In genomic region chr1:29291756-29292155, GRCh38 we compare ENCODE assay signal across 36 cellular contexts.
"Had no signal": no experiment of that assay in that cellular context is flagged by ENCODE, and none has a peak within 500 bp of the region (broad histone marks: within the 10 kb centered on the region; RNA-seq: fewer than 3 reads in every experiment).

No MANE protein-coding gene starts in this region.

- FAIRE-seq: astrocyte, TTC549 had no signal

- H3K4me1 Mint-ChIP-seq: activated CD4-positive, alpha-beta T cell treated with anti-CD3 and anti-CD28 coated beads, Interleukin-2, amount 10 ng/mL, durations not matched to agents 24 days and 14 days; activated naive CD8-positive, alpha-beta T cell treated with anti-CD3 and anti-CD28 coated beads for 36 hours; activated T-helper 17 cell treated with anti-CD3 and anti-CD28 coated beads, Interleukin-2, amount 50 U/mL, for 72 hours had no signal

- H3K9me3 ChIP-seq: adrenal gland, body of pancreas, breast epithelium had no signal

- H3K27me3 Mint-ChIP-seq: activated B cell treated with CpG ODN at 0.5 μM for 24 hours; activated CD4-positive, alpha-beta memory T cell treated with anti-CD3 and anti-CD28 coated beads for 36 hours; activated CD8-positive, alpha-beta T cell treated with anti-CD3 and anti-CD28 coated beads for 36 hours; activated naive CD8-positive, alpha-beta T cell treated with anti-CD3 and anti-CD28 coated beads for 36 hours had no signal

- H3K4me3 ChIP-seq: adrenal gland, body of pancreas, breast epithelium had no signal

- DNase-seq: activated B cell treated with CpG ODN at 0.5 μM for 24 hours; activated CD4-positive, alpha-beta memory T cell treated with anti-CD3 and anti-CD28 coated beads for 36 hours; activated CD4-positive, alpha-beta T cell treated with anti-CD3 and anti-CD28 coated beads for 4 hours; activated CD4-positive, alpha-beta T cell treated with anti-CD3 and anti-CD28 coated beads, Interleukin-2, amount 10 ng/mL, durations not matched to agents 24 days and 14 days; activated CD4-positive, alpha-beta T cell treated with anti-CD3 and anti-CD28 coated beads, Interleukin-2, amount 50 U/mL, for 1 hour; activated CD4-positive, alpha-beta T cell treated with anti-CD3 and anti-CD28 coated beads, Interleukin-2, amount 50 U/mL, for 4 hours; activated CD4-positive, CD25-positive, alpha-beta regulatory T cell treated with anti-CD3 and anti-CD28 coated beads, Interleukin-2, amount 50 U/mL, for 72 hours; activated CD8-positive, alpha-beta memory T cell treated with anti-CD3 and anti-CD28 coated beads, Interleukin-2, amount 50 U/mL, for 4 hours; activated CD8-positive, alpha-beta T cell treated with anti-CD3 and anti-CD28 coated beads for 36 hours; activated effector memory CD4-positive, alpha-beta T cell treated with anti-CD3 and anti-CD28 coated beads, Interleukin-2, amount 50 U/mL, for 16 hours; activated gamma-delta T cell treated with Interleukin-2 at 50 U/mL for 16 hours; activated naive CD4-positive, alpha-beta T cell; activated naive CD4-positive, alpha-beta T cell treated with anti-CD3 and anti-CD28 coated beads for 36 hours; activated naive CD4-positive, alpha-beta T cell treated with anti-CD3 and anti-CD28 coated beads, Interleukin-2, amount 50 U/mL, for 16 hours; activated naive CD8-positive, alpha-beta T cell treated with anti-CD3 and anti-CD28 coated beads for 36 hours; activated T-cell treated with anti-CD3 and anti-CD28 coated beads for 4 hours; activated T-cell treated with anti-CD3 and anti-CD28 coated beads, Interleukin-2, amount 50 U/mL, for 1 hour; activated T-cell treated with anti-CD3 and anti-CD28 coated beads, Interleukin-2, amount 50 U/mL, for 4 hours; activated T-cell treated with anti-CD3 and anti-CD28 coated beads, Interleukin-2, amount 50 U/mL, for 72 hours; adrenal gland; amniotic stem cell; body of pancreas; brain microvascular endothelial cell; central memory CD4-positive, alpha-beta T cell; T-helper 1 cell; T-helper 2 cell; T-helper 9 cell had no signal

- H3K4me1 ChIP-seq: adrenal gland, body of pancreas, breast epithelium had no signal

- H3K36me3 ChIP-seq: adrenal gland, brain microvascular endothelial cell, breast epithelium had no signal

- ATAC-seq: activated CD8-positive, alpha-beta T cell treated with anti-CD3 and anti-CD28 coated beads for 36 hours; activated naive CD4-positive, alpha-beta T cell treated with anti-CD3 and anti-CD28 coated beads, Interleukin-2, amount 50 U/mL, for 72 hours; activated T-cell treated with anti-CD3 and anti-CD28 coated beads, Interleukin-2, amount 50 U/mL, for 4 hours; activated T-cell treated with anti-CD3 and anti-CD28 coated beads, Interleukin-2, amount 50 U/mL, for 72 hours; activated T-helper 17 cell treated with anti-CD3 and anti-CD28 coated beads, Interleukin-2, amount 50 U/mL, for 72 hours; body of pancreas had no signal

- H3K27me3 ChIP-seq: adrenal gland, body of pancreas, brain microvascular endothelial cell, breast epithelium had no signal

- H3K4me3 Mint-ChIP-seq: activated B cell treated with CpG ODN at 0.5 μM for 24 hours; activated CD4-positive, alpha-beta memory T cell treated with anti-CD3 and anti-CD28 coated beads for 36 hours; activated CD4-positive, alpha-beta T cell treated with anti-CD3 and anti-CD28 coated beads, Interleukin-2, amount 10 ng/mL, durations not matched to agents 24 days and 14 days; activated CD8-positive, alpha-beta T cell treated with anti-CD3 and anti-CD28 coated beads for 36 hours; activated naive CD4-positive, alpha-beta T cell treated with anti-CD3 and anti-CD28 coated beads for 36 hours; activated naive CD8-positive, alpha-beta T cell treated with anti-CD3 and anti-CD28 coated beads for 36 hours; activated T-cell treated with anti-CD3 and anti-CD28 coated beads, Interleukin-2, amount 50 U/mL, for 4 hours; activated T-cell treated with anti-CD3 and anti-CD28 coated beads, Interleukin-2, amount 50 U/mL, for 72 hours; activated T-helper 1 cell treated with anti-CD3 and anti-CD28 coated beads, Interleukin-12 subunit alpha, Interleukin-12 subunit beta, Interleukin-2, Interleukin-4 antibody, amounts not matched to agents 30 ng/mL and 10 ng/mL and 1 ng/mL, durations not matched to agents 14 hours and 24 hours and 36 hours; activated T-helper 17 cell treated with anti-CD3 and anti-CD28 coated beads, Interleukin-2, amount 50 U/mL, for 72 hours; T-helper 1 cell treated with Interleukin-12 subunit alpha and Interleukin-12 subunit beta and Interleukin-4 antibody, amounts not matched to agents 30 μg/mL and 1 μg/mL, for 36 hours; T-helper 2 cell treated with Interferon-gamma antibody and Interleukin-4, amounts not matched to agents 5 μg/mL and 100 μg/mL, for 36 hours had no signal

- H3K9me3 Mint-ChIP-seq: activated B cell treated with CpG ODN at 0.5 μM for 24 hours; activated CD4-positive, alpha-beta memory T cell treated with anti-CD3 and anti-CD28 coated beads for 36 hours; activated CD4-positive, alpha-beta T cell treated with anti-CD3 and anti-CD28 coated beads, Interleukin-2, amount 10 ng/mL, durations not matched to agents 24 days and 14 days; activated CD8-positive, alpha-beta T cell treated with anti-CD3 and anti-CD28 coated beads for 36 hours; activated naive CD4-positive, alpha-beta T cell treated with anti-CD3 and anti-CD28 coated beads for 36 hours; activated naive CD4-positive, alpha-beta T cell treated with anti-CD3 and anti-CD28 coated beads, Interleukin-2, amount 50 U/mL, for 72 hours; activated naive CD8-positive, alpha-beta T cell treated with anti-CD3 and anti-CD28 coated beads for 36 hours; activated T-cell treated with anti-CD3 and anti-CD28 coated beads, Interleukin-2, amount 50 U/mL, for 4 hours; activated T-cell treated with anti-CD3 and anti-CD28 coated beads, Interleukin-2, amount 50 U/mL, for 72 hours; activated T-helper 1 cell treated with anti-CD3 and anti-CD28 coated beads, Interleukin-12 subunit alpha, Interleukin-12 subunit beta, Interleukin-2, Interleukin-4 antibody, amounts not matched to agents 30 ng/mL and 10 ng/mL and 1 ng/mL, durations not matched to agents 14 hours and 24 hours and 36 hours; activated T-helper 17 cell treated with anti-CD3 and anti-CD28 coated beads, Interleukin-2, amount 50 U/mL, for 72 hours; T-helper 1 cell treated with Interleukin-12 subunit alpha and Interleukin-12 subunit beta and Interleukin-4 antibody, amounts not matched to agents 30 μg/mL and 1 μg/mL, for 36 hours; T-helper 2 cell treated with Interferon-gamma antibody and Interleukin-4, amounts not matched to agents 5 μg/mL and 100 μg/mL, for 36 hours had no signal

- H3K27ac ChIP-seq: adrenal gland, body of pancreas, brain microvascular endothelial cell, breast epithelium, VCaP had no signal

- H3K36me3 Mint-ChIP-seq: activated CD4-positive, alpha-beta memory T cell treated with anti-CD3 and anti-CD28 coated beads for 36 hours; activated naive CD4-positive, alpha-beta T cell treated with anti-CD3 and anti-CD28 coated beads, Interleukin-2, amount 50 U/mL, for 72 hours; activated naive CD8-positive, alpha-beta T cell treated with anti-CD3 and anti-CD28 coated beads for 36 hours had no signal

- H3K27ac Mint-ChIP-seq: activated B cell treated with CpG ODN at 0.5 μM for 24 hours; activated CD4-positive, alpha-beta memory T cell treated with anti-CD3 and anti-CD28 coated beads for 36 hours; activated CD4-positive, alpha-beta T cell treated with anti-CD3 and anti-CD28 coated beads, Interleukin-2, amount 10 ng/mL, durations not matched to agents 24 days and 14 days; activated CD8-positive, alpha-beta T cell treated with anti-CD3 and anti-CD28 coated beads for 36 hours; activated naive CD4-positive, alpha-beta T cell treated with anti-CD3 and anti-CD28 coated beads for 36 hours; activated naive CD4-positive, alpha-beta T cell treated with anti-CD3 and anti-CD28 coated beads, Interleukin-2, amount 50 U/mL, for 72 hours; activated naive CD8-positive, alpha-beta T cell treated with anti-CD3 and anti-CD28 coated beads for 36 hours; activated T-cell treated with anti-CD3 and anti-CD28 coated beads, Interleukin-2, amount 50 U/mL, for 72 hours; activated T-helper 1 cell treated with anti-CD3 and anti-CD28 coated beads, Interleukin-12 subunit alpha, Interleukin-12 subunit beta, Interleukin-2, Interleukin-4 antibody, amounts not matched to agents 30 ng/mL and 10 ng/mL and 1 ng/mL, durations not matched to agents 14 hours and 24 hours and 36 hours; activated T-helper 17 cell treated with anti-CD3 and anti-CD28 coated beads, Interleukin-2, amount 50 U/mL, for 72 hours; T-helper 1 cell treated with Interleukin-12 subunit alpha and Interleukin-12 subunit beta and Interleukin-4 antibody, amounts not matched to agents 30 μg/mL and 1 μg/mL, for 36 hours; T-helper 2 cell treated with Interferon-gamma antibody and Interleukin-4, amounts not matched to agents 5 μg/mL and 100 μg/mL, for 36 hours had no signal
